In genomic region chr10:5951721-5952407, GRCh38 we compare ENCODE assay signal across 27 cellular contexts. TPM values are rescaled to one million over a fixed set of nuclear protein-coding genes. Genes with fewer than 3 reads are reported as not detected.
DNase-seq lines count a peak whose midpoint lies in the region; ATAC-seq and TF ChIP-seq lines count a peak whose summit lies in the region.
"Had no signal": no experiment of that assay in that cellular context is flagged by ENCODE, and none has a peak within 500 bp of the region (broad histone marks: within the 10 kb centered on the region; RNA-seq: fewer than 3 reads in every experiment).

No MANE protein-coding gene starts in this region.

- H3K27ac ChIP-seq in right atrium auricular region (peak overlapping the region; percentile 21 to 46), endodermal cell (ENCODE audit: low read depth, low read length) (no peak overlapping the region), lower lobe of right lung (peak overlapping the region; percentile 74), vagina (peak overlapping the region; percentile 58)

- no peak overlapping the region for H3K27ac Mint-ChIP-seq in endodermal cell
- H3K27ac Mint-ChIP-seq in immature natural killer cell, result no peak overlapping the region
- H3K27ac Mint-ChIP-seq: activated CD8-positive, alpha-beta memory T cell treated with anti-CD3 and anti-CD28 coated beads, Interleukin-2, amount 10 ng/mL, durations not matched to agents 7 days and 5 days; activated naive CD4-positive, alpha-beta T cell treated with anti-CD3 and anti-CD28 coated beads for 36 hours; activated T-cell treated with anti-CD3 and anti-CD28 coated beads, Interleukin-2, amount 50 U/mL, for 72 hours; stimulated activated memory B cell treated with anti-CD40 and anti-IgM and Interleukin-4, amounts not matched to agents 10 μg/mL and 1 μg/mL and 100 μg/mL, for 72 hours had no signal

- H3K4me3 Mint-ChIP-seq in endodermal cell (no peak overlapping the region), immature natural killer cell (no peak overlapping the region)
- H3K4me3 Mint-ChIP-seq: activated CD8-positive, alpha-beta memory T cell treated with anti-CD3 and anti-CD28 coated beads, Interleukin-2, amount 10 ng/mL, durations not matched to agents 7 days and 5 days; activated naive CD4-positive, alpha-beta T cell treated with anti-CD3 and anti-CD28 coated beads for 36 hours; activated T-cell treated with anti-CD3 and anti-CD28 coated beads, Interleukin-2, amount 50 U/mL, for 72 hours; CD4-positive, alpha-beta memory T cell; stimulated activated memory B cell treated with anti-CD40 and anti-IgM and Interleukin-4, amounts not matched to agents 10 μg/mL and 1 μg/mL and 100 μg/mL, for 72 hours had no signal

- intact Hi-C loops in left cardiac atrium (cut with DNase I) (loop anchor here in 1 of 2 donors (10.0 kb wide), 1 partner anchor 453 kb away; no protein-coding TSS in a partner anchor), lower lobe of right lung (cut with DNase I) (no loop called here), vagina (cut with DNase I) (no loop called here)

- no peak overlapping the region for H3K9ac ChIP-seq in endodermal cell (ENCODE audit: extremely low read depth, low read length, poor library complexity, severe bottlenecking)

- H3K4me3 ChIP-seq in right atrium auricular region (no peak overlapping the region), endodermal cell (ENCODE audit: low read length) (no peak overlapping the region), lower lobe of right lung (no peak overlapping the region), vagina (no peak overlapping the region)
- H3K4me3 ChIP-seq: GM12878, right lobe of liver had no signal

- no peaks in the 10 kb centered on the region for H3K36me3 Mint-ChIP-seq in endodermal cell (ENCODE audit: low read depth)
- H3K36me3 Mint-ChIP-seq in immature natural killer cell, result peaks cover 0 to 13% (median 6%) of the 10 kb centered on the region in 3 donors

- TF ChIP-seq CTCF in right atrium auricular region (IDR thresholded peaks at IDR 0.05) (no peak), endodermal cell (conservative IDR thresholded peaks at IDR 0.05) (no peak), lower lobe of right lung (IDR thresholded peaks at IDR 0.05) (no peak), vagina (IDR thresholded peaks at IDR 0.05) (no peak)

- H3K9me3 ChIP-seq in right atrium auricular region, result no peaks in the 10 kb centered on the region
- H3K9me3 ChIP-seq in endodermal cell (ENCODE audit: control insufficient read depth, low read length), result no peaks in the 10 kb centered on the region
- no peaks in the 10 kb centered on the region for H3K9me3 ChIP-seq in lower lobe of right lung
- H3K9me3 ChIP-seq in vagina, result no peaks in the 10 kb centered on the region
- H3K9me3 ChIP-seq: right lobe of liver had no signal

- no peak for TF ChIP-seq POLR2A in vagina (IDR thresholded peaks at IDR 0.05)

- H3K36me3 ChIP-seq in right atrium auricular region (no peaks in the 10 kb centered on the region), endodermal cell (ENCODE audit: control insufficient read depth, insufficient read depth, low read length) (no peaks in the 10 kb centered on the region), lower lobe of right lung (peaks cover 44% of the 10 kb centered on the region), vagina (peaks cover 0 to 12% of the 10 kb centered on the region in 2 donors)

- H3K4me1 ChIP-seq in right atrium auricular region (peaks cover 0 to 21% of the 10 kb centered on the region in 2 donors), endodermal cell (ENCODE audit: control insufficient read depth, insufficient read depth, low read length) (no peaks in the 10 kb centered on the region), lower lobe of right lung (peaks cover 41% of the 10 kb centered on the region), vagina (peaks cover 11% of the 10 kb centered on the region)

- H3K9me3 Mint-ChIP-seq in endodermal cell, result no peaks in the 10 kb centered on the region
- no peaks in the 10 kb centered on the region for H3K9me3 Mint-ChIP-seq in immature natural killer cell
- H3K9me3 Mint-ChIP-seq: activated naive CD4-positive, alpha-beta T cell treated with anti-CD3 and anti-CD28 coated beads for 36 hours; activated T-cell treated with anti-CD3 and anti-CD28 coated beads, Interleukin-2, amount 50 U/mL, for 72 hours; CD4-positive, alpha-beta memory T cell; stimulated activated memory B cell treated with anti-CD40 and anti-IgM and Interleukin-4, amounts not matched to agents 10 μg/mL and 1 μg/mL and 100 μg/mL, for 72 hours had no signal

- H3K27me3 Mint-ChIP-seq in endodermal cell (ENCODE audit: insufficient read depth), result no peaks in the 10 kb centered on the region
- peaks cover 2% of the 10 kb centered on the region in 3 donors for H3K27me3 Mint-ChIP-seq in immature natural killer cell (ENCODE audit: low read depth in 3 of 3)
- H3K27me3 Mint-ChIP-seq: activated CD8-positive, alpha-beta memory T cell treated with anti-CD3 and anti-CD28 coated beads, Interleukin-2, amount 10 ng/mL, durations not matched to agents 7 days and 5 days; CD4-positive, alpha-beta memory T cell; stimulated activated memory B cell treated with anti-CD40 and anti-IgM and Interleukin-4, amounts not matched to agents 10 μg/mL and 1 μg/mL and 100 μg/mL, for 72 hours had no signal

- H3K4me1 Mint-ChIP-seq in endodermal cell, result no peaks in the 10 kb centered on the region
- H3K4me1 Mint-ChIP-seq in immature natural killer cell, result no peaks in the 10 kb centered on the region
- H3K4me1 Mint-ChIP-seq: activated CD8-positive, alpha-beta memory T cell treated with anti-CD3 and anti-CD28 coated beads, Interleukin-2, amount 10 ng/mL, durations not matched to agents 7 days and 5 days; stimulated activated memory B cell treated with anti-CD40 and anti-IgM and Interleukin-4, amounts not matched to agents 10 μg/mL and 1 μg/mL and 100 μg/mL, for 72 hours had no signal

- no peaks in the 10 kb centered on the region for H3K27me3 ChIP-seq in right atrium auricular region
- no peaks in the 10 kb centered on the region for H3K27me3 ChIP-seq in endodermal cell (ENCODE audit: control insufficient read depth, insufficient read depth, low read length, poor library complexity, severe bottlenecking)
- no peaks in the 10 kb centered on the region for H3K27me3 ChIP-seq in lower lobe of right lung (ENCODE audit: low read depth)
- no peaks in the 10 kb centered on the region for H3K27me3 ChIP-seq in vagina
- H3K27me3 ChIP-seq: right lobe of liver had no signal

- 92% methylated on average over 5 to 6 of the region's 6 CpGs for WGBS in endodermal cell (ENCODE audit: insufficient coverage in 1 of 2, insufficient read length in 1 of 2), 2 experiments

- DNase-seq in right atrium auricular region (ENCODE audit: low spot score) (no peak), left cardiac atrium (no peak), endodermal cell (peak; percentile 37), lower lobe of right lung (no peak), vagina (ENCODE audit: extremely low spot score in 2 of 2) (no peak), immature natural killer cell (no peak), NCI-H2081 (lab: John Stamatoyannopoulos, UW) (no peak)
- DNase-seq: activated CD8-positive, alpha-beta memory T cell treated with anti-CD3 and anti-CD28 coated beads, Interleukin-2, amount 10 ng/mL, durations not matched to agents 7 days and 5 days; activated naive CD4-positive, alpha-beta T cell treated with anti-CD3 and anti-CD28 coated beads for 36 hours; activated T-cell treated with anti-CD3 and anti-CD28 coated beads, Interleukin-2, amount 50 U/mL, for 72 hours; CD4-positive, alpha-beta memory T cell; DMS 273 treated with DMSO at 0.1 percent for 48 hours; effector CD8-positive, alpha-beta T cell; NCI-H1048; NCI-H1694 treated with DMSO at 0.1 percent for 48 hours; NCI-H526; NK-92 treated with Interleukin-12 subunit alpha and Interleukin-12 subunit beta, amount 100 ng/mL, for 24 hours; SIG-M5; stimulated activated CD4-positive, alpha-beta T cell treated with anti-CD3 and anti-CD28 coated beads, Interleukin-4, amount 100 ng/mL, for 4 hours; SW 1271; T-helper 9 cell had no signal

- ATAC-seq in left cardiac atrium (no peak), lower lobe of right lung (peak in 1 of 2 donors; percentile 3), HG03520 (IDR thresholded peaks at IDR 0.05; ENCODE audit: unreplicated experiment) (no peak)
- ATAC-seq: activated CD8-positive, alpha-beta memory T cell treated with anti-CD3 and anti-CD28 coated beads, Interleukin-2, amount 10 ng/mL, durations not matched to agents 7 days and 5 days; activated T-cell treated with anti-CD3 and anti-CD28 coated beads, Interleukin-2, amount 50 U/mL, for 72 hours; GM12878; stimulated activated memory B cell treated with anti-CD40 and anti-IgM and Interleukin-4, amounts not matched to agents 10 μg/mL and 1 μg/mL and 100 μg/mL, for 72 hours had no signal

RNA-seq across cellular contexts. Expression of gene IL15RA, which starts 25.5 kb away (rescaled TPM):
- total RNA-seq in right atrium auricular region, result 10 to 100 TPM in 1 of 2 donors, 1 to 10 TPM in 1; 9.6 to 30.5 TPM
- total RNA-seq in left cardiac atrium, result 10 to 100 TPM; 10.9 to 15.7 TPM
- under 1 TPM; 0.35 to 0.37 TPM for total RNA-seq in endodermal cell
- polyA plus RNA-seq in endodermal cell (2013, experiment 1 of 2), result not detected
- polyA plus RNA-seq in endodermal cell (2013, experiment 2 of 2), result not detected
- total RNA-seq in lower lobe of right lung, result 28.5 TPM
- total RNA-seq in vagina, result 41.0 TPM
- 10 to 100 TPM in 2 of 3 donors, 1 to 10 TPM in 1; 7.4 to 22.6 (median 14.4) TPM for polyA plus RNA-seq in immature natural killer cell
- total RNA-seq: frontal cortex had no signal
- polyA plus RNA-seq: neural cell had no signal

Comparison
In these comparisons a context has a peak if more than half of its experiments do, and no peak if none do; other contexts are left out.
1. RNA of gene IL15RA, which starts 25.5 kb away (total RNA-seq): 41.0 TPM in vagina (single experiment), 9.6 to 30.5 TPM in right atrium auricular region, 28.5 TPM in lower lobe of right lung (single experiment) and 10.9 to 15.7 TPM in left cardiac atrium; 0.35 to 0.37 TPM in endodermal cell; every median in the first group is over 4 times any median in the second.